ENCODE assay signal across 14 cellular contexts in the genomic region with DNA sequence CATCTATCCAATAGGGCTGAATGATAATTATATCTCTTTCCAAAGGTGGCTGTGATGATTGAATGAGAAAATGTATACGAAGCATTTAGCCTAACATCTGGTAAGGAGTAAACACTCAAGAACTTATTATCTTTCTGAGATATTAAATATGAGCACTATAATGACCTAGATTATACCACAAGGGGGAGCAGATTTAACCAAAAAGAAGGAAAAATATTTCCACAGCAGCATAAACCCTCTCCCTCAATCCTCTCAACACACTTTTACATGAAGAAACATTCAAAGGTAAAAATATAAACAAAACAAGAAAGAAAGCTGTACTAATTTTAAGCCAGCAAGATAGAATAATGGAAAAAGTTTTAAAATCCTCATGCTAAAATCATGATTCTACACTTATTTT.
A peak's percentile ranks its signal among the peaks of the same experiment; 100 is the strongest.
DNase-seq lines count a peak whose midpoint lies in the region; ATAC-seq and TF ChIP-seq lines count a peak whose summit lies in the region.
"Had no signal": no experiment of that assay in that cellular context is flagged by ENCODE, and none has a peak within 500 bp of the region (broad histone marks: within the 10 kb centered on the region; RNA-seq: fewer than 3 reads in every experiment).

No MANE protein-coding gene starts in this region.

- no peak overlapping the region for H3K4me2 ChIP-seq in KMS-11

- H3K4me3 ChIP-seq in KMS-11 (IDR thresholded peaks at IDR 0.05; ENCODE audit: insufficient read depth, low read depth, low read length) (no peak overlapping the region), adipocyte (ENCODE audit: low read length) (no peak overlapping the region), right lobe of liver (no peak overlapping the region), stomach (no peak overlapping the region)
- H3K4me3 ChIP-seq: SJSA1, skin epidermis had no signal

- no peak overlapping the region for H3K27ac ChIP-seq in C4-2B
- H3K27ac ChIP-seq in KMS-11: no peak overlapping the region
- H3K27ac ChIP-seq in right lobe of liver: no peak overlapping the region
- H3K27ac ChIP-seq in stomach: no peak overlapping the region
- H3K27ac ChIP-seq: SJSA1, skin epidermis had no signal

- DNase-seq in adipocyte (ENCODE audit: low read depth): peak; percentile 54
- DNase-seq in right lobe of liver: no peak
- DNase-seq in activated naive CD8-positive, alpha-beta T cell treated with anti-CD3 and anti-CD28 coated beads, Interleukin-2, amount 50 U/mL, for 24 hours: no peak
- DNase-seq in GM03348 (ENCODE audit: low spot score): no peak
- DNase-seq in stomach: no peak
- DNase-seq: activated CD8-positive, alpha-beta T cell treated with anti-CD3 and anti-CD28 coated beads for 36 hours; GF-D8; naive thymus-derived CD4-positive, alpha-beta T cell; NCI-H226 had no signal

- H3K9ac ChIP-seq in KMS-11 (no peak overlapping the region), adipocyte (ENCODE audit: low read length) (no peak overlapping the region)

- intact Hi-C loops in right lobe of liver (cut with DNase I): no loop called here
- intact Hi-C loops in stomach (cut with DNase I; ENCODE audit: low total_unique reads): no loop called here

- peak; percentile 44 for TF ChIP-seq CTCF in C4-2B (conservative IDR thresholded peaks at IDR 0.05)
- TF ChIP-seq CTCF in KMS-11 (conservative IDR thresholded peaks at IDR 0.05; ENCODE audit: low read depth, low read length): peak; percentile 53
- peak; percentile 8 to 17 (median 14) for TF ChIP-seq CTCF in right lobe of liver (IDR thresholded peaks at IDR 0.05)
- no peak for TF ChIP-seq CTCF in stomach (IDR thresholded peaks at IDR 0.05)

- H3K27me3 ChIP-seq in KMS-11 (ENCODE audit: insufficient read depth, low read depth): no peaks in the 10 kb centered on the region
- no peaks in the 10 kb centered on the region for H3K27me3 ChIP-seq in adipocyte (replicated peaks; ENCODE audit: control insufficient read depth, insufficient read depth, low read length)
- no peaks in the 10 kb centered on the region for H3K27me3 ChIP-seq in right lobe of liver
- no peaks in the 10 kb centered on the region for H3K27me3 ChIP-seq in stomach
- H3K27me3 ChIP-seq: SJSA1 had no signal

- TF ChIP-seq EP300 in stomach (IDR thresholded peaks at IDR 0.05): no peak

- peaks cover 67% of the 10 kb centered on the region for H3K36me3 Mint-ChIP-seq in activated naive CD8-positive, alpha-beta T cell treated with anti-CD3 and anti-CD28 coated beads, Interleukin-2, amount 50 U/mL, for 24 hours (ENCODE audit: low read depth)

- no peaks in the 10 kb centered on the region for H3K4me1 Mint-ChIP-seq in activated naive CD8-positive, alpha-beta T cell treated with anti-CD3 and anti-CD28 coated beads, Interleukin-2, amount 50 U/mL, for 24 hours

- H3K9me3 Mint-ChIP-seq in activated naive CD8-positive, alpha-beta T cell treated with anti-CD3 and anti-CD28 coated beads, Interleukin-2, amount 50 U/mL, for 24 hours: peaks cover 27% of the 10 kb centered on the region

- H3K36me3 ChIP-seq in KMS-11 (ENCODE audit: insufficient read depth) (no peaks in the 10 kb centered on the region), adipocyte (ENCODE audit: control insufficient read depth, insufficient read depth, low read length, severe bottlenecking) (peaks cover 58% of the 10 kb centered on the region), right lobe of liver (peaks cover 0 to 4% (median 0%) of the 10 kb centered on the region in 4 donors), stomach (peaks cover 0 to 65% (median 43%) of the 10 kb centered on the region in 4 donors)

- H3K4me1 ChIP-seq in KMS-11 (ENCODE audit: low read depth, poor library complexity, severe bottlenecking) (peaks cover 11% of the 10 kb centered on the region), adipocyte (ENCODE audit: control insufficient read depth, insufficient read depth, low read length) (peaks cover 15% of the 10 kb centered on the region), right lobe of liver (peaks cover 0 to 5% (median 0%) of the 10 kb centered on the region in 4 donors), stomach (peaks cover 0 to 5% (median 0%) of the 10 kb centered on the region in 4 donors)

- no peak overlapping the region for H3K27ac Mint-ChIP-seq in activated naive CD8-positive, alpha-beta T cell treated with anti-CD3 and anti-CD28 coated beads, Interleukin-2, amount 50 U/mL, for 24 hours
- H3K27ac Mint-ChIP-seq: activated CD8-positive, alpha-beta T cell treated with anti-CD3 and anti-CD28 coated beads for 36 hours; activated naive CD4-positive, alpha-beta T cell treated with anti-CD3 and anti-CD28 coated beads, Interleukin-2, amount 50 U/mL, for 72 hours; naive thymus-derived CD4-positive, alpha-beta T cell had no signal

- H3K4me3 Mint-ChIP-seq in activated naive CD8-positive, alpha-beta T cell treated with anti-CD3 and anti-CD28 coated beads, Interleukin-2, amount 50 U/mL, for 24 hours: no peak overlapping the region
- H3K4me3 Mint-ChIP-seq: activated CD8-positive, alpha-beta T cell treated with anti-CD3 and anti-CD28 coated beads for 36 hours; naive thymus-derived CD4-positive, alpha-beta T cell had no signal

- no peaks in the 10 kb centered on the region for H4K20me1 ChIP-seq in KMS-11 (ENCODE audit: insufficient read depth)

- no peak for ATAC-seq in right lobe of liver
- ATAC-seq in activated naive CD8-positive, alpha-beta T cell treated with anti-CD3 and anti-CD28 coated beads, Interleukin-2, amount 50 U/mL, for 24 hours: no peak
- ATAC-seq: activated CD8-positive, alpha-beta T cell treated with anti-CD3 and anti-CD28 coated beads for 36 hours; activated naive CD4-positive, alpha-beta T cell treated with anti-CD3 and anti-CD28 coated beads, Interleukin-2, amount 50 U/mL, for 72 hours; naive thymus-derived CD4-positive, alpha-beta T cell had no signal

- 91% methylated on average over 1 of the region's 1 CpG for WGBS in right lobe of liver (ENCODE audit: insufficient coverage, low coverage, low lambda C conversion rate, missing lambda C conversion rate)
- 38 to 77% (median 57%) methylated on average over 1 of the region's 1 CpG for WGBS in stomach, 5 donors

- H3K9me3 ChIP-seq in adipocyte (ENCODE audit: control insufficient read depth, low read length) (peaks cover 11% of the 10 kb centered on the region), right lobe of liver (peaks cover 0 to 6% (median 0%) of the 10 kb centered on the region in 4 donors), stomach (peaks cover 3 to 20% (median 9%) of the 10 kb centered on the region in 4 donors)
- H3K9me3 ChIP-seq: SJSA1 had no signal

- no peaks in the 10 kb centered on the region for H3K27me3 Mint-ChIP-seq in activated naive CD8-positive, alpha-beta T cell treated with anti-CD3 and anti-CD28 coated beads, Interleukin-2, amount 50 U/mL, for 24 hours
- H3K27me3 Mint-ChIP-seq: activated CD8-positive, alpha-beta T cell treated with anti-CD3 and anti-CD28 coated beads for 36 hours; naive thymus-derived CD4-positive, alpha-beta T cell had no signal

- no peaks in the 10 kb centered on the region for H3K79me2 ChIP-seq in KMS-11 (ENCODE audit: insufficient read depth, low read depth)

- no peak overlapping the region for H2AFZ ChIP-seq in KMS-11 (ENCODE audit: low read depth)

- TF ChIP-seq POLR2A in right lobe of liver (IDR thresholded peaks at IDR 0.05): no peak
- TF ChIP-seq POLR2A in stomach (IDR thresholded peaks at IDR 0.05): no peak

Comparison
In these comparisons a context has a peak if more than half of its experiments do, and no peak if none do; other contexts are left out.
1. CTCF ChIP-seq: peak in C4-2B (single experiment), KMS-11 (single experiment) and right lobe of liver (4 of 4); none in stomach (0 of 7).